ENCODE assay signal across 9 cellular contexts in the genomic region with DNA sequence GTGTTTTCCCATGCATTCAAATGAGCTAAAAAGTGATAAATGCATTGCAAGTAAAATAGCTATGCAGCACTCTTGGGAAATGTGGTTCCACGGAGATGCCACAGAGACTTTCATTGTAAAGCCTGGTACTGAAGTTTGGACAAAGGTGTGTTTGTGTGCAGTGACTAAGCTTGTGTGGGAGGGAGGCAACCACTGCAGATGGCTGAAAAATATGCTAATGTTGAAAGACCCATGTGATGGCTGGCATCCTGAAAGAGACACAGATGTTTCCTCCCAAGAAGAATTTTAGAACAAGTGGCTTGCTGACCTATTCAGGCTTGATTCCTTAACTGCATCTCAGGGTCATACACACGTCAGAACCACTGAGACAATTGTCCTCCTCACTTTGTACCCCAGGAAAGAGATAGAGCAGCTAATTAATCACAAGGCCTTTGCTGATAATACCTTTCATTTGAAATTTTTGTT.
DNase-seq lines count a peak whose midpoint lies in the region; ATAC-seq, FAIRE-seq and TF ChIP-seq lines count a peak whose summit lies in the region.
"Had no signal": no experiment of that assay in that cellular context is flagged by ENCODE, and none has a peak within 500 bp of the region (broad histone marks: within the 10 kb centered on the region; RNA-seq: fewer than 3 reads in every experiment).

No MANE protein-coding gene starts in this region.

- H2AFZ ChIP-seq in DND-41 (ENCODE audit: low read depth, low read length) (no peak overlapping the region), astrocyte (ENCODE audit: low read depth, low read length) (no peak overlapping the region)

- no peak overlapping the region for H3K4me2 ChIP-seq in DND-41 (ENCODE audit: insufficient read depth, low read length)
- peak overlapping the region; percentile 39 for H3K4me2 ChIP-seq in astrocyte (ENCODE audit: low read length)

- FAIRE-seq in astrocyte (lab: Jason Lieb, UNC) = peak; percentile 17

- H3K27ac ChIP-seq in DND-41 (ENCODE audit: low read length) (no peak overlapping the region), astrocyte (ENCODE audit: low read depth, low read length) (peak overlapping the region; percentile 80), right atrium auricular region (no peak overlapping the region)

- H3K4me1 Mint-ChIP-seq in astrocyte (ENCODE audit: low read depth, unreplicated experiment) = peaks cover 51% of the 10 kb centered on the region

- H3K27me3 ChIP-seq in DND-41 (ENCODE audit: insufficient read depth, low read length, poor library complexity) = peaks cover 7% of the 10 kb centered on the region
- H3K27me3 ChIP-seq in astrocyte (ENCODE audit: insufficient read depth, low read length) = no peaks in the 10 kb centered on the region
- no peaks in the 10 kb centered on the region for H3K27me3 ChIP-seq in right atrium auricular region

- DNase-seq in DND-41 (no peak), Kasumi-1 (lab: John Stamatoyannopoulos, UW) (peak; percentile 89 to 93), astrocyte (ENCODE audit: low read depth) (peak; percentile 98), renal cortical epithelial cell (ENCODE audit: low read depth) (peak; percentile 91), cortex of kidney (lab: John Stamatoyannopoulos, UW) (no peak), left ventricle myocardium superior (no peak), right atrium auricular region (ENCODE audit: low spot score) (no peak)

- no peaks in the 10 kb centered on the region for H3K27me3 Mint-ChIP-seq in astrocyte (ENCODE audit: low read depth, unreplicated experiment)
- H3K27me3 Mint-ChIP-seq: dendritic cell treated with granulocyte-macrophage colony-stimulating factor and Interleukin-4, amounts not matched to agents 40 ng/mL and 50 ng/mL, for 4 days had no signal

- H3K4me3 ChIP-seq in DND-41 (ENCODE audit: low read depth in 1 of 2, low read length in 2 of 2) (no peak overlapping the region), astrocyte (ENCODE audit: insufficient read depth, low read depth, low read length) (no peak overlapping the region), right atrium auricular region (no peak overlapping the region)

- H3K36me3 ChIP-seq in DND-41 (ENCODE audit: insufficient read depth, low read length) (no peaks in the 10 kb centered on the region), astrocyte (ENCODE audit: insufficient read depth, low read length) (no peaks in the 10 kb centered on the region), right atrium auricular region (no peaks in the 10 kb centered on the region)

- H3K4me1 ChIP-seq in DND-41 (ENCODE audit: insufficient read depth, low read length) (no peaks in the 10 kb centered on the region), astrocyte (ENCODE audit: insufficient read depth, low read length) (peaks cover 9% of the 10 kb centered on the region), right atrium auricular region (no peaks in the 10 kb centered on the region)

- TF ChIP-seq CTCF in DND-41 (IDR thresholded peaks at IDR 0.05; ENCODE audit: borderline replicate concordance, extremely low read depth, low read length, poor library complexity, severe bottlenecking) = no peak
- TF ChIP-seq CTCF in astrocyte (IDR thresholded peaks at IDR 0.05; ENCODE audit: insufficient read depth, low read depth, low read length) = no peak
- TF ChIP-seq CTCF in right atrium auricular region (IDR thresholded peaks at IDR 0.05) = no peak

- H3K36me3 Mint-ChIP-seq in astrocyte (ENCODE audit: low read depth, unreplicated experiment) = no peaks in the 10 kb centered on the region

- no peaks in the 10 kb centered on the region for H4K20me1 ChIP-seq in DND-41 (ENCODE audit: insufficient read depth, low read length)
- no peaks in the 10 kb centered on the region for H4K20me1 ChIP-seq in astrocyte (ENCODE audit: insufficient read depth, low read length)

- no peaks in the 10 kb centered on the region for H3K79me2 ChIP-seq in DND-41 (ENCODE audit: insufficient read depth, low read length)
- H3K79me2 ChIP-seq in astrocyte (ENCODE audit: insufficient read depth, low read length) = no peaks in the 10 kb centered on the region

- no peak overlapping the region for H3K9ac ChIP-seq in DND-41 (ENCODE audit: low read depth, low read length)
- peak overlapping the region; percentile 57 for H3K9ac ChIP-seq in astrocyte (ENCODE audit: low read length)

- H3K9me3 ChIP-seq in DND-41 (ENCODE audit: insufficient read depth, low read length, severe bottlenecking) (no peaks in the 10 kb centered on the region), astrocyte (ENCODE audit: insufficient read depth, low read depth, low read length) (no peaks in the 10 kb centered on the region), right atrium auricular region (no peaks in the 10 kb centered on the region)

- ATAC-seq in DND-41 (ENCODE audit: insufficient read depth, low read depth) = peak; percentile 48; the same call in 1 of the 3 replicates
- ATAC-seq in GM21619 (IDR thresholded peaks at IDR 0.05; ENCODE audit: unreplicated experiment) = peak; percentile 78
- ATAC-seq in left ventricle myocardium superior = no peak

- intact Hi-C loops in left ventricle myocardium superior (cut with micrococcal nuclease) = no loop called here

- H3K4me3 Mint-ChIP-seq in astrocyte (ENCODE audit: unreplicated experiment) = no peak overlapping the region
- H3K4me3 Mint-ChIP-seq: dendritic cell treated with granulocyte-macrophage colony-stimulating factor and Interleukin-4, amounts not matched to agents 40 ng/mL and 50 ng/mL, for 4 days had no signal

- H3K9me3 Mint-ChIP-seq in astrocyte (ENCODE audit: unreplicated experiment) = no peaks in the 10 kb centered on the region

- peak overlapping the region; percentile 82 for H3K27ac Mint-ChIP-seq in astrocyte (ENCODE audit: unreplicated experiment)
- H3K27ac Mint-ChIP-seq: dendritic cell treated with granulocyte-macrophage colony-stimulating factor and Interleukin-4, amounts not matched to agents 40 ng/mL and 50 ng/mL, for 4 days had no signal

Comparison
In these comparisons a context has a peak if more than half of its experiments do, and no peak if none do; other contexts are left out.
1. DNase-seq: peak in Kasumi-1 (2 of 2), astrocyte (single experiment) and renal cortical epithelial cell (single experiment); none in DND-41 (single experiment), cortex of kidney (single experiment), left ventricle myocardium superior (single experiment) and right atrium auricular region (single experiment).